Comparison of ENCODE assay signal across 9 cellular contexts in the genomic region with DNA sequence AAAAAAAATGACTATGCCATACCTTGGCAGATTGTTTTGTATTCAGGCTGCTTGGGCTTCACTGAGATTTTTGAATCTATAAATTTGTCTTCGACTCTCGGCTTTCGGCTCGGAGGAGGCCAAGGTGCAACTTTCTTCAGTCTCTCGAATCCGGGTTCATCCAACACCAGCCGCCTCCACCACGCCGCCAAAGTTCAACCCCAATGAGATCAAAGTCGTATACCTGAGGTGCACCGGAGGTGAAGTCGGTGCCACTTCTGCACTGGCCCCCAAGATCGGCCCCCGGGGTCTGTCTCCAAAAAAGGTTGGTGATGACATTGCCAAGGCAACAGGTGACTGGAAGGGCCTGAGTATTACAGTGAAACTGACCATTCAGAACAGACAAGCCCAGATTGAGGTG.
"Had no signal": no experiment of that assay in that cellular context is flagged by ENCODE, and none has a peak within 500 bp of the region (broad histone marks: within the 10 kb centered on the region; RNA-seq: fewer than 3 reads in every experiment).

No MANE protein-coding gene starts in this region.

- H3K27me3 Mint-ChIP-seq: IgD-negative memory B cell had no signal

- H3K36me3 Mint-ChIP-seq: IgD-negative memory B cell had no signal

- H3K27ac Mint-ChIP-seq: HFFc6 had no signal

- H3K27ac ChIP-seq: GM23248, HL-60 had no signal

- ATAC-seq: HCT116, HepG2 had no signal

- DNase-seq: GM23248, GOT3, H7, HFFc6 had no signal

- H3K4me3 Mint-ChIP-seq: HFFc6, IgD-negative memory B cell had no signal

- H3K4me1 Mint-ChIP-seq: IgD-negative memory B cell had no signal

- H3K4me1 ChIP-seq: HAP-1 had no signal
